9 cellular contexts compared by ENCODE assay signal in genomic region chr21:38359835-38360234, GRCh38.
"Had no signal": no experiment of that assay in that cellular context is flagged by ENCODE, and none has a peak within 500 bp of the region (broad histone marks: within the 10 kb centered on the region; RNA-seq: fewer than 3 reads in every experiment).

No MANE protein-coding gene starts in this region.

- H3K36me3 ChIP-seq: HAP-1 had no signal

- H3K9me3 ChIP-seq: HAP-1 had no signal

- DNase-seq: GM23248, GOT3, H7, HFFc6, IMR-90 had no signal

- H3K4me3 ChIP-seq: GM23248, HAP-1, K562 had no signal

- ATAC-seq: HCT116, K562 had no signal

- H3K27ac ChIP-seq: GM23248 had no signal

- H3K4me1 ChIP-seq: HAP-1 had no signal

- H2AFZ ChIP-seq: GM23248 had no signal

- FAIRE-seq: HTR-8/SVneo, K562 had no signal
